ENCODE assay signal across 31 cellular contexts in the genomic region with DNA sequence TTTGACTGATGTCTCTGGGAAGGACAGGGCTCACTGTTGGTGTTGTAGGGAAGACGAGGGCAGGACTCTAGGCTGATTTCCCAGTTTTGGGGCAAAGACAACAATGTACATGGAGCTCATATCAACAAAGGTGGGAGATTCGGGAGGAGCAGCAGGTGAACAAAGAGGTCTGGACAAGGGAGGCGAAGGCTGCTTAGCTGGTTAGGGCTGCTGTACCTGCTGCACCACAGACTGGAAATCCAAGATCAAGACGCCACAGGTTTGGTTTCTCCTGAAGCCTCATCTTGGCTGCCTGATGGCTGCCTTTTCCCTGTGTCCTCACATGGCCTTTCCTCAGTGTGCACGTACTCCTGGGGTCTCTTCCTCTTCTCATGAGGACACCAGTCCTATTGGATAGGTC.
"Had no signal": no experiment of that assay in that cellular context is flagged by ENCODE, and none has a peak within 500 bp of the region (broad histone marks: within the 10 kb centered on the region; RNA-seq: fewer than 3 reads in every experiment).

No MANE protein-coding gene starts in this region.

- H3K9ac ChIP-seq: neural progenitor cell, parathyroid adenoma had no signal

- FAIRE-seq: urothelium cell line had no signal

- H3K4me1 Mint-ChIP-seq: natural killer cell; neural progenitor cell; stimulated activated memory B cell treated with anti-CD40 and anti-IgM and Interleukin-4, amounts not matched to agents 10 μg/mL and 1 μg/mL and 100 μg/mL, for 72 hours had no signal

- ATAC-seq: natural killer cell; psoas muscle; right cardiac atrium; sciatic nerve; stimulated activated memory B cell treated with anti-CD40 and anti-IgM and Interleukin-4, amounts not matched to agents 10 μg/mL and 1 μg/mL and 100 μg/mL, for 72 hours; stimulated activated naive CD8-positive, alpha-beta T cell treated with anti-CD3 and anti-CD28 coated beads, Interleukin-15, amount 100 ng/mL, for 72 hours; stimulated activated naive CD8-positive, alpha-beta T cell treated with anti-CD3 and anti-CD28 coated beads, Interleukin-15, Interleukin-2, amounts not matched to agents 100 U/mL and 50 U/mL, for 24 hours had no signal

- DNase-seq: natural killer cell; occipital lobe; ovary; posterior cingulate gyrus; psoas muscle; right cardiac atrium; spleen; stimulated activated CD4-positive, alpha-beta T cell treated with anti-CD3 and anti-CD28 coated beads, Interleukin-12 subunit alpha, Interleukin-12 subunit beta, amount 100 ng/mL, for 4 hours; stimulated activated CD4-positive, alpha-beta T cell treated with anti-CD3 and anti-CD28 coated beads, Interleukin-1b, Interleukin-23, amount 100 ng/mL, for 48 hours; stimulated activated CD4-positive, alpha-beta T cell treated with anti-CD3 and anti-CD28 coated beads, Interleukin-4, amount 100 ng/mL, for 1 hour; stimulated activated CD4-positive, alpha-beta T cell treated with anti-CD3 and anti-CD28 coated beads, Interleukin-4, amount 100 ng/mL, for 4 hours; stimulated activated CD8-positive, alpha-beta memory T cell treated with anti-CD3 and anti-CD28 coated beads, Interleukin-4, amount 100 ng/mL, for 48 hours; stimulated activated naive CD4-positive, alpha-beta T cell; stimulated activated naive CD8-positive, alpha-beta T cell treated with anti-CD3 and anti-CD28 coated beads, Interleukin-15, amount 100 ng/mL, for 72 hours; stimulated activated naive CD8-positive, alpha-beta T cell treated with anti-CD3 and anti-CD28 coated beads, Interleukin-15, Interleukin-2, amounts not matched to agents 100 U/mL and 50 U/mL, for 24 hours; substantia nigra; testis; tibial artery; transverse colon; upper lobe of left lung had no signal

- H3K4me1 ChIP-seq: neural progenitor cell, parathyroid adenoma, spleen, testis, upper lobe of left lung, vagina had no signal

- H3K27me3 ChIP-seq: neural progenitor cell, ovary, spleen, suprapubic skin, testis, tibial artery, transverse colon, upper lobe of left lung, vagina had no signal

- H3K27ac ChIP-seq: neural progenitor cell, ovary, parathyroid adenoma, psoas muscle, spleen, suprapubic skin, testis, transverse colon, upper lobe of left lung, vagina had no signal

- H3K36me3 ChIP-seq: neural progenitor cell, ovary, spleen, suprapubic skin, tibial artery, transverse colon, upper lobe of left lung, vagina had no signal

- H3K4me3 ChIP-seq: neural progenitor cell, ovary, psoas muscle, skin epidermis, smooth muscle cell, spleen, suprapubic skin, testis, tibial artery, transverse colon, upper lobe of left lung, vagina had no signal

- H3K9me3 Mint-ChIP-seq: natural killer cell; nephron; neural progenitor cell; stimulated activated memory B cell treated with anti-CD40 and anti-IgM and Interleukin-4, amounts not matched to agents 10 μg/mL and 1 μg/mL and 100 μg/mL, for 72 hours; stimulated activated naive CD8-positive, alpha-beta T cell treated with anti-CD3 and anti-CD28 coated beads, Interleukin-15, amount 100 ng/mL, for 72 hours had no signal

- H3K9me3 ChIP-seq: ovary, psoas muscle, spleen, suprapubic skin, testis, tibial artery, transverse colon, upper lobe of left lung, vagina had no signal

- H3K27ac Mint-ChIP-seq: natural killer cell; nephron; neural progenitor cell; progenitor cell of endocrine pancreas; stimulated activated memory B cell treated with anti-CD40 and anti-IgM and Interleukin-4, amounts not matched to agents 10 μg/mL and 1 μg/mL and 100 μg/mL, for 72 hours; stimulated activated naive CD8-positive, alpha-beta T cell treated with anti-CD3 and anti-CD28 coated beads, Interleukin-15, amount 100 ng/mL, for 72 hours had no signal

- H3K4me3 Mint-ChIP-seq: natural killer cell; nephron; neural progenitor cell; stimulated activated memory B cell treated with anti-CD40 and anti-IgM and Interleukin-4, amounts not matched to agents 10 μg/mL and 1 μg/mL and 100 μg/mL, for 72 hours; stimulated activated naive CD8-positive, alpha-beta T cell treated with anti-CD3 and anti-CD28 coated beads, Interleukin-15, amount 100 ng/mL, for 72 hours had no signal

- H2AFZ ChIP-seq: neural progenitor cell, parathyroid adenoma had no signal

- H3K27me3 Mint-ChIP-seq: stimulated activated memory B cell treated with anti-CD40 and anti-IgM and Interleukin-4, amounts not matched to agents 10 μg/mL and 1 μg/mL and 100 μg/mL, for 72 hours; stimulated activated naive CD8-positive, alpha-beta T cell treated with anti-CD3 and anti-CD28 coated beads, Interleukin-15, amount 100 ng/mL, for 72 hours had no signal

- H3K4me2 ChIP-seq: neural progenitor cell, smooth muscle cell had no signal

- H3K36me3 Mint-ChIP-seq: natural killer cell, neural progenitor cell had no signal

- H3K79me2 ChIP-seq: parathyroid adenoma had no signal
